Comparison of ENCODE assay signal across 8 cellular contexts in genomic region chr17:78780852-78781338, GRCh38. TPM values are rescaled to one million over a fixed set of nuclear protein-coding genes. Genes with fewer than 3 reads are reported as not detected.
DNase-seq lines count a peak whose midpoint lies in the region; ATAC-seq and TF ChIP-seq lines count a peak whose summit lies in the region.

No MANE protein-coding gene starts in this region.

- peaks cover 6 to 33% of the 10 kb centered on the region in 2 donors for H3K36me3 Mint-ChIP-seq in CD4-positive, alpha-beta memory T cell

- H3K27me3 Mint-ChIP-seq in CD4-positive, alpha-beta memory T cell = no peaks in the 10 kb centered on the region

- H3K27ac ChIP-seq in CD4-positive, alpha-beta memory T cell (ENCODE audit: low read depth, low read length) = peak overlapping the region; percentile 95
- H3K27ac ChIP-seq in RWPE2 (ENCODE audit: poor library complexity, severe bottlenecking) (peak overlapping the region; percentile 55), neutrophil (peak overlapping the region; percentile 95)
- H3K27ac ChIP-seq in effector memory CD4-positive, alpha-beta T cell (ENCODE audit: insufficient read depth, low read length, poor library complexity, severe bottlenecking) = peak overlapping the region; percentile 95

- no peaks in the 10 kb centered on the region for H3K27me3 ChIP-seq in CD4-positive, alpha-beta memory T cell (ENCODE audit: insufficient read depth, low read length)
- H3K27me3 ChIP-seq in RWPE2 (ENCODE audit: insufficient read depth, poor library complexity, severe bottlenecking) = no peaks in the 10 kb centered on the region
- H3K27me3 ChIP-seq in effector memory CD4-positive, alpha-beta T cell (replicated peaks; ENCODE audit: control insufficient read depth, insufficient read depth, low read length, poor library complexity, severe bottlenecking) = no peaks in the 10 kb centered on the region
- H3K27me3 ChIP-seq in neutrophil = no peaks in the 10 kb centered on the region

- peaks cover 0 to 2% (median 0%) of the 10 kb centered on the region in 8 donors for H3K9me3 Mint-ChIP-seq in CD4-positive, alpha-beta memory T cell

- H3K36me3 ChIP-seq in CD4-positive, alpha-beta memory T cell (ENCODE audit: insufficient read depth, low read length) = no peaks in the 10 kb centered on the region
- no peaks in the 10 kb centered on the region for H3K36me3 ChIP-seq in RWPE2 (ENCODE audit: low read depth)
- no peaks in the 10 kb centered on the region for H3K36me3 ChIP-seq in effector memory CD4-positive, alpha-beta T cell (ENCODE audit: control insufficient read depth, insufficient read depth, low read length)
- H3K36me3 ChIP-seq in neutrophil = no peaks in the 10 kb centered on the region

- CTCF ChIA-PET in CD4-positive, alpha-beta memory T cell (lab: Charles Lee; ENCODE audit: partially characterized antibody) = interaction anchor here (1.0 to 2.7 kb wide), 12 partner anchors 8 to 73 kb away, joined by 3 to 15 read pairs (median 5); no protein-coding TSS in a partner anchor

- H3K9me3 ChIP-seq in CD4-positive, alpha-beta memory T cell (ENCODE audit: control insufficient read depth in 1 of 2, low read length in 2 of 2) = no peaks in the 10 kb centered on the region
- no peaks in the 10 kb centered on the region for H3K9me3 ChIP-seq in RWPE2 (ENCODE audit: severe bottlenecking)
- H3K9me3 ChIP-seq in effector memory CD4-positive, alpha-beta T cell (ENCODE audit: control insufficient read depth, low read length) = no peaks in the 10 kb centered on the region
- no peaks in the 10 kb centered on the region for H3K9me3 ChIP-seq in neutrophil

- intact Hi-C loops in CD4-positive, alpha-beta memory T cell (cut with micrococcal nuclease) = loop anchor here (1.0 to 2.0 kb wide), 2 partner anchors 9 to 60 kb away; partner anchors contain the start of gene USP36

- no peak for ATAC-seq in RWPE2 (ENCODE audit: low read depth)

- H3K4me1 Mint-ChIP-seq in CD4-positive, alpha-beta memory T cell = peaks cover 28 to 68% (median 46%) of the 10 kb centered on the region in 4 donors

- no peak for TF ChIP-seq CTCF in RWPE2 (IDR thresholded peaks at IDR 0.05; ENCODE audit: poor library complexity, severe bottlenecking)
- no peak for TF ChIP-seq CTCF in neutrophil (IDR thresholded peaks at IDR 0.05)

- H3K4me3 ChIP-seq in CD4-positive, alpha-beta memory T cell (ENCODE audit: low read length in 2 of 2) = peak overlapping the region; percentile 63 to 84
- peak overlapping the region; percentile 95 for H3K4me3 ChIP-seq in RWPE2 (ENCODE audit: severe bottlenecking)
- H3K4me3 ChIP-seq in effector memory CD4-positive, alpha-beta T cell (ENCODE audit: insufficient read depth, low read depth, low read length, poor library complexity, severe bottlenecking) = peak overlapping the region; percentile 93
- peak overlapping the region; percentile 66 to 84 for H3K4me3 ChIP-seq in neutrophil (ENCODE audit: low read depth in 1 of 2, low read length in 1 of 2)

- POLR2A ChIA-PET in CD4-positive, alpha-beta memory T cell (lab: Charles Lee; ENCODE audit: partially characterized antibody) = interaction anchor here (0.6 to 21.6 kb wide), 16 partner anchors 9 to 72 kb away, joined by 3 to 961 read pairs (median 14); partner anchors contain the start of gene USP36

- H3K4me3 Mint-ChIP-seq in CD4-positive, alpha-beta memory T cell = peak overlapping the region; percentile 89 to 96 (median 94)

- H3K27ac Mint-ChIP-seq in CD4-positive, alpha-beta memory T cell = peak overlapping the region; percentile 92 to 99 (median 96)

- peak in 4 of 5 donors; percentile 54 to 74 (median 58) for DNase-seq in CD4-positive, alpha-beta memory T cell
- no peak for DNase-seq in RWPE2 (ENCODE audit: low spot score)
- no peak for DNase-seq in effector memory CD4-positive, alpha-beta T cell
- no peak for DNase-seq in NCI-H524 treated with DMSO at 0.1 percent for 48 hours (lab: John Stamatoyannopoulos, UW)
- DNase-seq in iPS-NIHi7 (ENCODE audit: extremely low spot score) = no peak
- no peak for DNase-seq in ureter (ENCODE audit: low spot score)
- DNase-seq in putamen (ENCODE audit: low spot score) = no peak

- H3K4me1 ChIP-seq in CD4-positive, alpha-beta memory T cell (ENCODE audit: insufficient read depth, low read length) = peaks cover 76% of the 10 kb centered on the region
- H3K4me1 ChIP-seq in RWPE2 (ENCODE audit: insufficient read depth, poor library complexity, severe bottlenecking) (peaks cover 12% of the 10 kb centered on the region), neutrophil (ENCODE audit: control insufficient read depth in 1 of 2, insufficient read depth in 1 of 2, low read depth in 1 of 2, low read length in 1 of 2) (peaks cover 48 to 58% of the 10 kb centered on the region in 2 experiments)
- peaks cover 44% of the 10 kb centered on the region for H3K4me1 ChIP-seq in effector memory CD4-positive, alpha-beta T cell (ENCODE audit: control insufficient read depth, insufficient read depth, low read length, poor library complexity, severe bottlenecking)

RNA-seq across cellular contexts. Expression of gene CYTH1, which starts 1.2 kb away (rescaled TPM):
- 100 to 1,000 TPM; 380 to 390 TPM for total RNA-seq in CD4-positive, alpha-beta memory T cell
- polyA plus RNA-seq in CD4-positive, alpha-beta memory T cell = 100 to 1,000 TPM; 271 to 370 TPM
- 55.6 TPM for total RNA-seq in ureter

RNA-seq across cellular contexts. Expression of gene USP36, which starts 59.7 kb away (rescaled TPM):
- 100 to 1,000 TPM; 181 to 183 TPM for total RNA-seq in CD4-positive, alpha-beta memory T cell
- polyA plus RNA-seq in CD4-positive, alpha-beta memory T cell = 10 to 100 TPM; 35.4 to 55.1 TPM
- 92.0 TPM for total RNA-seq in ureter

Comparison
In these comparisons a context has a peak if more than half of its experiments do, and no peak if none do; other contexts are left out.
1. DNase-seq: peak in CD4-positive, alpha-beta memory T cell (4 of 5); none in RWPE2 (single experiment), effector memory CD4-positive, alpha-beta T cell (0 of 3), NCI-H524 treated with DMSO at 0.1 percent for 48 hours (single experiment), iPS-NIHi7 (single experiment), ureter (single experiment) and putamen (single experiment).
2. Peak in every context shown above with its lines, with median percentiles within 50 percentile points of each other: H3K27ac ChIP-seq and H3K4me3 ChIP-seq.